Comparison of ENCODE assay signal across 8 cellular contexts in the genomic region with DNA sequence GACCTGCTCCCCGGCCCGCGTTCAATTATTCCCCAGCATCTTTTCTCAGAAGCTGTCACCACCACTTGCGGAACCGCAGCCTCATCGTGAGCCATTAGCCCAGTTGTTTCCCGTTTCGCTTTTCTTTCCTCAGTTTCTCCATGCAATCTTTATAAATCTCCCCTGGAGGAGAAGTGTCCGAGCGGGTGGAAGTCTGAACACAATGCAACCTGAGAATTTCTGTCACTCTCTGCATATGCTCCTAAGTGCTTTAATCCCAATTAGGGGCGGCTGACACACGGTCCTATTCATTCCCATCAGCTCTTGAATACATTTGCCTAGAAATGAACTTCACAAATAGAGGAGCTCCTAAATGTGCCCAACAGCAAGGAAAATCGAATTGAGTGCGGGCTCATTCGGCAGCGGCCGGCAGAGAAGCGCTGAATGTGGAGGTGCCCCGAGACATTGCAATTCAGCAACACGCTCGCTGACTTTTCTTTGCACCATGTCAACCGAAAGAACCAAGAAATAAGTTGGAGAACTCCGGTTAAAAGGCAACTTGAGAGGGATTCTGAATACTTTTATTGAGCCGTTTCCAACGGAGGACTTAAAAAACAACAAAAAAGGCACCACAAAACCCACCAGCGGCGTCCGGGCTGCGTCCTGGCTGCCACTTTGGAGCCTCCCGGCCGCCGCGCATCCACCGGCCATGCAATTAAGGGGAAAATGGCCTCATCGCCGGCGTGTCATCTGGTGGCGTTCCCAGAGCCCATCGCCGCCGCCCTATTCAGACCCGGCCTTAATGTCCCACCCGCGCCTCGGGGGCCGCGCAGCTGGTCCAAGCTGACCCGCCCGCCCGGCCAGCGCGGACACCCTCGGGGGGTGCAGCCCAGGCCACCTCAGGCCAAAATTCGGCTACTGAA. TPM values are rescaled to one million over a fixed set of nuclear protein-coding genes. Genes with fewer than 3 reads are reported as not detected.
A peak's percentile ranks its signal among the peaks of the same experiment; 100 is the strongest.
DNase-seq lines count a peak whose midpoint lies in the region; ATAC-seq and TF ChIP-seq lines count a peak whose summit lies in the region.

No MANE protein-coding gene starts in this region.

- DNase-seq in activated T-cell treated with anti-CD3 and anti-CD28 coated beads, Interleukin-2, amount 50 U/mL, for 24 hours, result peak; percentile 32
- DNase-seq in activated T-cell treated with anti-CD3 and anti-CD28 coated beads for 4 hours (no peak), iPS-NIHi7 (ENCODE audit: extremely low spot score) (peak; percentile 25), thoracic aorta (ENCODE audit: low spot score) (no peak), cerebellum (ENCODE audit: low spot score) (no peak), MV-4-11 (lab: John Stamatoyannopoulos, UW) (no peak)
- DNase-seq in stimulated activated naive CD4-positive, alpha-beta T cell treated with Interleukin-2 at 50 U/mL for 16 hours (lab: John Stamatoyannopoulos, UW), result no peak

- H3K27me3 ChIP-seq in thoracic aorta (replicated peaks; ENCODE audit: insufficient read depth), result peaks cover 45% of the 10 kb centered on the region

- peak overlapping the region; percentile 67 for H3K4me3 ChIP-seq in thoracic aorta

- H3K27ac Mint-ChIP-seq in activated T-cell treated with anti-CD3 and anti-CD28 coated beads, Interleukin-2, amount 50 U/mL, for 24 hours, result no peak overlapping the region

- no peak for TF ChIP-seq CTCF in thoracic aorta (IDR thresholded peaks at IDR 0.05)

- peaks cover 35% of the 10 kb centered on the region for H3K4me1 Mint-ChIP-seq in activated T-cell treated with anti-CD3 and anti-CD28 coated beads, Interleukin-2, amount 50 U/mL, for 24 hours (ENCODE audit: low read depth)

- peak overlapping the region; percentile 59 for H3K4me3 Mint-ChIP-seq in activated T-cell treated with anti-CD3 and anti-CD28 coated beads, Interleukin-2, amount 50 U/mL, for 24 hours

- no peaks in the 10 kb centered on the region for H3K36me3 Mint-ChIP-seq in activated T-cell treated with anti-CD3 and anti-CD28 coated beads, Interleukin-2, amount 50 U/mL, for 24 hours (ENCODE audit: low read depth)

- no peak overlapping the region for H3K27ac ChIP-seq in thoracic aorta

- no peaks in the 10 kb centered on the region for H3K9me3 ChIP-seq in thoracic aorta

- no peaks in the 10 kb centered on the region for H3K36me3 ChIP-seq in thoracic aorta

- H3K9me3 Mint-ChIP-seq in activated T-cell treated with anti-CD3 and anti-CD28 coated beads, Interleukin-2, amount 50 U/mL, for 24 hours, result no peaks in the 10 kb centered on the region

- H3K27me3 Mint-ChIP-seq in activated T-cell treated with anti-CD3 and anti-CD28 coated beads, Interleukin-2, amount 50 U/mL, for 24 hours, result peaks cover 93% of the 10 kb centered on the region

- peak; percentile 36 for ATAC-seq in SK-N-SH treated with all-trans-retinoic acid at 6 μM for 48 hours
- ATAC-seq in thoracic aorta (ENCODE audit: insufficient number of reproducible peaks, low FRiP score, low read depth), result peak; percentile 6

- H3K4me1 ChIP-seq in thoracic aorta (ENCODE audit: control insufficient read depth in 1 of 2, low read depth in 2 of 2), result peaks cover 6 to 35% of the 10 kb centered on the region in 2 donors

TF ChIP-seq in SK-N-SH treated with all-trans-retinoic acid at 6 μM for 48 hours, 23 proteins besides CTCF, POLR2A, EP300 and RAD21:
- TF ChIP-seq RARB (CRISPR knock-in tag; IDR thresholded peaks at IDR 0.05) (no peak), SNAI2 (CRISPR knock-in tag; IDR thresholded peaks at IDR 0.05) (no peak), TOX (CRISPR knock-in tag; IDR thresholded peaks at IDR 0.05; ENCODE audit: borderline replicate concordance) (no peak), ARNTL (CRISPR knock-in tag; IDR thresholded peaks at IDR 0.05; ENCODE audit: borderline replicate concordance, low read depth) (no peak), ZFP3 (CRISPR knock-in tag; IDR thresholded peaks at IDR 0.05) (no peak), ZNF8 (CRISPR knock-in tag; IDR thresholded peaks at IDR 0.05) (no peak), ZNF70 (CRISPR knock-in tag; IDR thresholded peaks at IDR 0.05) (no peak), TCF4 (CRISPR knock-in tag; IDR thresholded peaks at IDR 0.05; ENCODE audit: borderline replicate concordance) (no peak), ZFP30 (CRISPR knock-in tag; IDR thresholded peaks at IDR 0.05) (no peak), OSR1 (CRISPR knock-in tag; IDR thresholded peaks at IDR 0.05) (no peak), ZNF565 (CRISPR knock-in tag; conservative IDR thresholded peaks at IDR 0.05; ENCODE audit: low read depth) (no peak), GLIS3 (CRISPR knock-in tag; IDR thresholded peaks at IDR 0.05) (no peak), ISL1 (CRISPR knock-in tag; IDR thresholded peaks at IDR 0.05) (no peak), ZC3H10 (CRISPR knock-in tag; IDR thresholded peaks at IDR 0.05) (no peak), BACH2 (CRISPR knock-in tag; IDR thresholded peaks at IDR 0.05; ENCODE audit: borderline replicate concordance) (no peak), ESRRG (CRISPR knock-in tag; IDR thresholded peaks at IDR 0.05) (no peak)
- TF ChIP-seq, protein P1, sequence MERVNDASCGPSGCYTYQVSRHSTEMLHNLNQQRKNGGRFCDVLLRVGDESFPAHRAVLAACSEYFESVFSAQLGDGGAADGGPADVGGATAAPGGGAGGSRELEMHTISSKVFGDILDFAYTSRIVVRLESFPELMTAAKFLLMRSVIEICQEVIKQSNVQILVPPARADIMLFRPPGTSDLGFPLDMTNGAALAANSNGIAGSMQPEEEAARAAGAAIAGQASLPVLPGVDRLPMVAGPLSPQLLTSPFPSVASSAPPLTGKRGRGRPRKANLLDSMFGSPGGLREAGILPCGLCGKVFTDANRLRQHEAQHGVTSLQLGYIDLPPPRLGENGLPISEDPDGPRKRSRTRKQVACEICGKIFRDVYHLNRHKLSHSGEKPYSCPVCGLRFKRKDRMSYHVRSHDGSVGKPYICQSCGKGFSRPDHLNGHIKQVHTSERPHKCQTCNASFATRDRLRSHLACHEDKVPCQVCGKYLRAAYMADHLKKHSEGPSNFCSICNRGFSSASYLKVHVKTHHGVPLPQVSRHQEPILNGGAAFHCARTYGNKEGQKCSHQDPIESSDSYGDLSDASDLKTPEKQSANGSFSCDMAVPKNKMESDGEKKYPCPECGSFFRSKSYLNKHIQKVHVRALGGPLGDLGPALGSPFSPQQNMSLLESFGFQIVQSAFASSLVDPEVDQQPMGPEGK (CRISPR knock-in tag; IDR thresholded peaks at IDR 0.05; ENCODE audit: borderline replicate concordance), result no peak
- TF ChIP-seq, protein P2, sequence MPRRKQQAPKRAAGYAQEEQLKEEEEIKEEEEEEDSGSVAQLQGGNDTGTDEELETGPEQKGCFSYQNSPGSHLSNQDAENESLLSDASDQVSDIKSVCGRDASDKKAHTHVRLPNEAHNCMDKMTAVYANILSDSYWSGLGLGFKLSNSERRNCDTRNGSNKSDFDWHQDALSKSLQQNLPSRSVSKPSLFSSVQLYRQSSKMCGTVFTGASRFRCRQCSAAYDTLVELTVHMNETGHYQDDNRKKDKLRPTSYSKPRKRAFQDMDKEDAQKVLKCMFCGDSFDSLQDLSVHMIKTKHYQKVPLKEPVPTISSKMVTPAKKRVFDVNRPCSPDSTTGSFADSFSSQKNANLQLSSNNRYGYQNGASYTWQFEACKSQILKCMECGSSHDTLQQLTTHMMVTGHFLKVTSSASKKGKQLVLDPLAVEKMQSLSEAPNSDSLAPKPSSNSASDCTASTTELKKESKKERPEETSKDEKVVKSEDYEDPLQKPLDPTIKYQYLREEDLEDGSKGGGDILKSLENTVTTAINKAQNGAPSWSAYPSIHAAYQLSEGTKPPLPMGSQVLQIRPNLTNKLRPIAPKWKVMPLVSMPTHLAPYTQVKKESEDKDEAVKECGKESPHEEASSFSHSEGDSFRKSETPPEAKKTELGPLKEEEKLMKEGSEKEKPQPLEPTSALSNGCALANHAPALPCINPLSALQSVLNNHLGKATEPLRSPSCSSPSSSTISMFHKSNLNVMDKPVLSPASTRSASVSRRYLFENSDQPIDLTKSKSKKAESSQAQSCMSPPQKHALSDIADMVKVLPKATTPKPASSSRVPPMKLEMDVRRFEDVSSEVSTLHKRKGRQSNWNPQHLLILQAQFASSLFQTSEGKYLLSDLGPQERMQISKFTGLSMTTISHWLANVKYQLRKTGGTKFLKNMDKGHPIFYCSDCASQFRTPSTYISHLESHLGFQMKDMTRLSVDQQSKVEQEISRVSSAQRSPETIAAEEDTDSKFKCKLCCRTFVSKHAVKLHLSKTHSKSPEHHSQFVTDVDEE (CRISPR knock-in tag; IDR thresholded peaks at IDR 0.05), result no peak
- TF ChIP-seq, protein P3, sequence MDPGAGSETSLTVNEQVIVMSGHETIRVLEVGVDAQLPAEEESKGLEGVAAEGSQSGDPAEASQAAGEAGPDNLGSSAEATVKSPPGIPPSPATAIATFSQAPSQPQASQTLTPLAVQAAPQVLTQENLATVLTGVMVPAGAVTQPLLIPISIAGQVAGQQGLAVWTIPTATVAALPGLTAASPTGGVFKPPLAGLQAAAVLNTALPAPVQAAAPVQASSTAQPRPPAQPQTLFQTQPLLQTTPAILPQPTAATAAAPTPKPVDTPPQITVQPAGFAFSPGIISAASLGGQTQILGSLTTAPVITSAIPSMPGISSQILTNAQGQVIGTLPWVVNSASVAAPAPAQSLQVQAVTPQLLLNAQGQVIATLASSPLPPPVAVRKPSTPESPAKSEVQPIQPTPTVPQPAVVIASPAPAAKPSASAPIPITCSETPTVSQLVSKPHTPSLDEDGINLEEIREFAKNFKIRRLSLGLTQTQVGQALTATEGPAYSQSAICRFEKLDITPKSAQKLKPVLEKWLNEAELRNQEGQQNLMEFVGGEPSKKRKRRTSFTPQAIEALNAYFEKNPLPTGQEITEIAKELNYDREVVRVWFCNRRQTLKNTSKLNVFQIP (CRISPR knock-in tag; IDR thresholded peaks at IDR 0.05; ENCODE audit: borderline replicate concordance, low read depth), result no peak
- TF ChIP-seq, protein P4, sequence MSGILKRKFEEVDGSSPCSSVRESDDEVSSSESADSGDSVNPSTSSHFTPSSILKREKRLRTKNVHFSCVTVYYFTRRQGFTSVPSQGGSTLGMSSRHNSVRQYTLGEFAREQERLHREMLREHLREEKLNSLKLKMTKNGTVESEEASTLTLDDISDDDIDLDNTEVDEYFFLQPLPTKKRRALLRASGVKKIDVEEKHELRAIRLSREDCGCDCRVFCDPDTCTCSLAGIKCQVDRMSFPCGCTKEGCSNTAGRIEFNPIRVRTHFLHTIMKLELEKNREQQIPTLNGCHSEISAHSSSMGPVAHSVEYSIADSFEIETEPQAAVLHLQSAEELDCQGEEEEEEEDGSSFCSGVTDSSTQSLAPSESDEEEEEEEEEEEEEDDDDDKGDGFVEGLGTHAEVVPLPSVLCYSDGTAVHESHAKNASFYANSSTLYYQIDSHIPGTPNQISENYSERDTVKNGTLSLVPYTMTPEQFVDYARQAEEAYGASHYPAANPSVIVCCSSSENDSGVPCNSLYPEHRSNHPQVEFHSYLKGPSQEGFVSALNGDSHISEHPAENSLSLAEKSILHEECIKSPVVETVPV (CRISPR knock-in tag; IDR thresholded peaks at IDR 0.05), result no peak
TF ChIP-seq in SK-N-SH treated with all-trans-retinoic acid at 6 μM for 48 hours: peak in this region for 0.

RNA-seq across cellular contexts. Expression of a gene that starts 3.9 kb away (rescaled TPM):
- total RNA-seq in thoracic aorta, result not detected
- total RNA-seq in cerebellum, result 4.7 TPM

RNA-seq across cellular contexts. Expression of a gene that starts 34.3 kb away (rescaled TPM):
- total RNA-seq in thoracic aorta (10 to 100 TPM; 25.2 to 50.6 TPM), cerebellum (66.0 TPM)

Comparison
In these comparisons a context has a peak if more than half of its experiments do, and no peak if none do; other contexts are left out.
1. DNase-seq: peak in activated T-cell treated with anti-CD3 and anti-CD28 coated beads, Interleukin-2, amount 50 U/mL, for 24 hours (single experiment) and iPS-NIHi7 (single experiment); none in activated T-cell treated with anti-CD3 and anti-CD28 coated beads for 4 hours (single experiment), thoracic aorta (single experiment), cerebellum (single experiment), MV-4-11 (single experiment) and stimulated activated naive CD4-positive, alpha-beta T cell treated with Interleukin-2 at 50 U/mL for 16 hours (single experiment).